Comparison of ENCODE assay signal across 1 cellular context in genomic region chr17:30567231-30568116, GRCh38.
TF ChIP-seq lines count a peak whose summit lies in the region.

No MANE protein-coding gene starts in this region.

TF ChIP-seq in HepG2, 621 proteins besides CTCF, POLR2A, EP300 and RAD21 (continued from another document):
- TF ChIP-seq GRHL1 (CRISPR knock-in tag; conservative IDR thresholded peaks at IDR 0.05) (no peak), PHF20 (CRISPR knock-in tag; IDR thresholded peaks at IDR 0.05) (no peak)
